In genomic region chrX:151397741-151398070, GRCh38 we compare ENCODE assay signal across 8 cellular contexts. TPM values are rescaled to one million over a fixed set of nuclear protein-coding genes. Genes with fewer than 3 reads are reported as not detected.
DNase-seq lines count a peak whose midpoint lies in the region; ATAC-seq and TF ChIP-seq lines count a peak whose summit lies in the region.

No MANE protein-coding gene starts in this region.

- H3K4me1 ChIP-seq in BLaER1 (peaks cover 25% of the 10 kb centered on the region), SJCRH30 (peaks cover 3% of the 10 kb centered on the region; the same call in 1 of the 2 replicates), fibroblast of lung (ENCODE audit: control insufficient read depth, extremely low read depth, insufficient read depth, low read length) (peaks cover 3% of the 10 kb centered on the region)

- peaks cover 39% of the 10 kb centered on the region for H3K27me3 ChIP-seq in BLaER1
- H3K27me3 ChIP-seq in SJCRH30, result no peaks in the 10 kb centered on the region
- no peaks in the 10 kb centered on the region for H3K27me3 ChIP-seq in fibroblast of lung (ENCODE audit: control insufficient read depth, insufficient read depth, low read length)

- TF ChIP-seq CTCF in fibroblast of lung (conservative IDR thresholded peaks at IDR 0.05 in 1 of 2, IDR thresholded peaks at IDR 0.05 in 1 of 2; ENCODE audit: low read depth in 1 of 2, low read length in 2 of 2), result no peak
- TF ChIP-seq CTCF in retinal pigment epithelial cell (conservative IDR thresholded peaks at IDR 0.05; ENCODE audit: low read depth, low read length), result no peak

- H4K20me1 ChIP-seq in BLaER1 (peaks cover 42% of the 10 kb centered on the region), fibroblast of lung (ENCODE audit: control insufficient read depth, extremely low read depth, insufficient read depth, low read length) (no peaks in the 10 kb centered on the region)

- H3K36me3 ChIP-seq in BLaER1 (peaks cover 5% of the 10 kb centered on the region; the same call in 1 of the 2 replicates), SJCRH30 (no peaks in the 10 kb centered on the region), fibroblast of lung (ENCODE audit: control insufficient read depth, insufficient read depth, low read length) (no peaks in the 10 kb centered on the region)

- H3K4me3 ChIP-seq in BLaER1 (peak overlapping the region; percentile 80), SJCRH30 (peak overlapping the region; percentile 98), fibroblast of lung (replicated peaks in 1 of 4; ENCODE audit: control extremely low read depth in 1 of 4, insufficient read depth in 1 of 4, low read depth in 3 of 4, low read length in 4 of 4) (peak overlapping the region; percentile 48 to 97 (median 80)), retinal pigment epithelial cell (ENCODE audit: low read length) (peak overlapping the region; percentile 78)

- H3K79me2 ChIP-seq in fibroblast of lung (ENCODE audit: control insufficient read depth, insufficient read depth, low read length), result peaks cover 54% of the 10 kb centered on the region

- peak; percentile 14 for ATAC-seq in GM21528 (IDR thresholded peaks at IDR 0.05; ENCODE audit: low FRiP score, unreplicated experiment)

- no peak overlapping the region for H2AFZ ChIP-seq in fibroblast of lung (ENCODE audit: low read length)

- DNase-seq in SJCRH30 (peak in 1 of 2 experiments; percentile 18), fibroblast of lung (ENCODE audit: low read depth in 2 of 2) (peak; percentile 0 to 7), retinal pigment epithelial cell (ENCODE audit: low read depth) (no peak), SHP77 (lab: John Stamatoyannopoulos, UW) (no peak)
- no peak for DNase-seq in NK-92 treated with Interleukin-12 subunit alpha and Interleukin-12 subunit beta, amount 100 ng/mL, for 24 hours (lab: John Stamatoyannopoulos, UW)
- no peak for DNase-seq in activated CD8-positive, alpha-beta memory T cell treated with anti-CD3 and anti-CD28 coated beads for 24 hours

- H3K27ac ChIP-seq in BLaER1, result peak overlapping the region; percentile 95
- H3K27ac ChIP-seq in SJCRH30, result peak overlapping the region; percentile 93
- H3K27ac ChIP-seq in fibroblast of lung (ENCODE audit: insufficient read depth, low read length), result peak overlapping the region; percentile 85

- H3K4me2 ChIP-seq in BLaER1, result peak overlapping the region; percentile 62
- peak overlapping the region; percentile 34 for H3K4me2 ChIP-seq in fibroblast of lung (ENCODE audit: extremely low read depth, insufficient read depth, low read length)

- H3K9ac ChIP-seq in BLaER1, result peak overlapping the region; percentile 90
- no peak overlapping the region for H3K9ac ChIP-seq in fibroblast of lung (ENCODE audit: insufficient read depth, low read length)

- H3K9me3 ChIP-seq in BLaER1 (no peaks in the 10 kb centered on the region), SJCRH30 (replicated peaks) (no peaks in the 10 kb centered on the region), fibroblast of lung (ENCODE audit: control insufficient read depth, insufficient read depth, low read depth, low read length) (no peaks in the 10 kb centered on the region)

RNA-seq across cellular contexts. Expression of gene VMA21, which starts 0.7 kb away (rescaled TPM):
- total RNA-seq in SJCRH30 (2014; rRNA removed; shearing (Covaris generic)), result 63.6 and 64.5 TPM in 2 replicates
- 39.3 and 40.1 TPM in 2 replicates for total RNA-seq in fibroblast of lung
- 31.7 and 36.6 TPM in 2 replicates for polyA plus RNA-seq in fibroblast of lung
- 14.0 and 15.1 TPM in 2 replicates for polyA plus RNA-seq in fibroblast of lung (2012)
- polyA minus RNA-seq in fibroblast of lung (ENCODE audit: low replicate concordance), result 10.2 and 23.2 TPM in 2 replicates

Comparison
In these comparisons a context has a peak if more than half of its experiments do, and no peak if none do; other contexts are left out.
1. DNase-seq: peak in fibroblast of lung (2 of 2); none in retinal pigment epithelial cell (single experiment), NK-92 treated with Interleukin-12 subunit alpha and Interleukin-12 subunit beta, amount 100 ng/mL, for 24 hours (single experiment), SHP77 (0 of 2) and activated CD8-positive, alpha-beta memory T cell treated with anti-CD3 and anti-CD28 coated beads for 24 hours (single experiment).
2. Peak in every context shown above with its lines, with median percentiles within 50 percentile points of each other: H3K27ac ChIP-seq and H3K4me3 ChIP-seq.